1 cellular context compared by ENCODE assay signal in the genomic region with DNA sequence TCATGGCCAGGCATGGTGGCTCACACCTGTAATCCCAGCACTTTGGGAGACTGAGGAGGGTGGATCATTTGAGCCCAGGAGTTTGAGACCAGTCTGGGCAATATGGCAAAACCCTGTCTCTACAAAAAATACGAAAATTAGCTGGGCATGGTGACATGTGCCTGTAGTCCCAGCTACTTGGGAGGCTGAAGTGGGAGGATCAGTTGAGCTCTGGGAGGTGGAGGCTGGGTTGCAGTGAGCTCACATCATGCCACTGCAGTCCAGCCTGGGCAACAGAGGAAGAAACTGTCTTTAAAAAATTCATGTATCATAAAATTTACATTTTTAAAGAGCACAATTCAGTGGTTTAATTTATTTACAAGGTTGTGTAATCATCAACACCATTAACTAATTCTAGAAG. TPM values are rescaled to one million over a fixed set of nuclear protein-coding genes. Genes with fewer than 3 reads are reported as not detected.
"Had no signal": no experiment of that assay in that cellular context is flagged by ENCODE, and none has a peak within 500 bp of the region (broad histone marks: within the 10 kb centered on the region; RNA-seq: fewer than 3 reads in every experiment).

No MANE protein-coding gene starts in this region.

RNA-seq across cellular contexts. Expression of a gene that starts 23.9 kb away (rescaled TPM):
- polyA plus RNA-seq: naive thymus-derived CD8-positive, alpha-beta T cell had no signal
